ENCODE assay signal across 25 cellular contexts in genomic region chr11:61607426-61607825, GRCh38.
"Had no signal": no experiment of that assay in that cellular context is flagged by ENCODE, and none has a peak within 500 bp of the region (broad histone marks: within the 10 kb centered on the region; RNA-seq: fewer than 3 reads in every experiment).

No MANE protein-coding gene starts in this region.

- H3K27ac ChIP-seq: neural progenitor cell, parathyroid adenoma, right atrium auricular region, thoracic aorta, tibial nerve, vagina had no signal

- ATAC-seq: effector memory CD8-positive, alpha-beta T cell; left lobe of liver; naive thymus-derived CD4-positive, alpha-beta T cell; sciatic nerve; stimulated activated effector memory CD8-positive, alpha-beta T cell treated with anti-CD3 and anti-CD28 coated beads, Interleukin-12 subunit alpha, Interleukin-12 subunit beta, amount 100 ng/mL, for 72 hours; stimulated activated naive CD8-positive, alpha-beta T cell treated with anti-CD3 and anti-CD28 coated beads, Interleukin-15, Interleukin-2, amounts not matched to agents 100 U/mL and 50 U/mL, for 24 hours had no signal

- H3K9me3 ChIP-seq: esophagus squamous epithelium, right atrium auricular region, thoracic aorta, vagina had no signal

- H3K4me3 ChIP-seq: esophagus squamous epithelium, neural progenitor cell, right atrium auricular region, smooth muscle cell, thoracic aorta, tibial nerve, vagina had no signal

- H3K4me3 Mint-ChIP-seq: effector memory CD8-positive, alpha-beta T cell; naive thymus-derived CD4-positive, alpha-beta T cell; nephron; neural progenitor cell; stimulated activated effector memory CD8-positive, alpha-beta T cell treated with anti-CD3 and anti-CD28 coated beads, Interleukin-12 subunit alpha, Interleukin-12 subunit beta, amount 100 ng/mL, for 72 hours had no signal

- H3K36me3 ChIP-seq: esophagus squamous epithelium, neural progenitor cell, right atrium auricular region, thoracic aorta, tibial nerve, vagina had no signal

- H3K36me3 Mint-ChIP-seq: naive thymus-derived CD4-positive, alpha-beta T cell; neural progenitor cell; stimulated activated effector memory CD8-positive, alpha-beta T cell treated with anti-CD3 and anti-CD28 coated beads, Interleukin-12 subunit alpha, Interleukin-12 subunit beta, amount 100 ng/mL, for 72 hours had no signal

- DNase-seq: cortex of kidney; effector memory CD8-positive, alpha-beta T cell; erythroblast; esophagus squamous epithelium; head of caudate nucleus; mesenchymal stem cell; midbrain; naive thymus-derived CD4-positive, alpha-beta T cell; stimulated activated CD4-positive, alpha-beta T cell treated with anti-CD3 and anti-CD28 coated beads, Interleukin-12 subunit alpha, Interleukin-12 subunit beta, amount 100 ng/mL, for 4 hours; stimulated activated CD4-positive, alpha-beta T cell treated with anti-CD3 and anti-CD28 coated beads, Interleukin-1b, Interleukin-23, amount 100 ng/mL, for 48 hours; stimulated activated CD4-positive, alpha-beta T cell treated with anti-CD3 and anti-CD28 coated beads, Interleukin-4, amount 100 ng/mL, for 24 hours; stimulated activated naive CD8-positive, alpha-beta T cell treated with anti-CD3 and anti-CD28 coated beads, Interleukin-15, Interleukin-2, amounts not matched to agents 100 U/mL and 50 U/mL, for 24 hours; substantia nigra had no signal

- H3K27me3 ChIP-seq: neural progenitor cell, right atrium auricular region, vagina had no signal

- H3K4me1 ChIP-seq: parathyroid adenoma had no signal

- H3K9me3 Mint-ChIP-seq: effector memory CD8-positive, alpha-beta T cell; nephron; neural progenitor cell; stimulated activated effector memory CD8-positive, alpha-beta T cell treated with anti-CD3 and anti-CD28 coated beads, Interleukin-12 subunit alpha, Interleukin-12 subunit beta, amount 100 ng/mL, for 72 hours had no signal

- H3K27ac Mint-ChIP-seq: effector memory CD8-positive, alpha-beta T cell; naive thymus-derived CD4-positive, alpha-beta T cell; nephron; neural progenitor cell; progenitor cell of endocrine pancreas; stimulated activated effector memory CD8-positive, alpha-beta T cell treated with anti-CD3 and anti-CD28 coated beads, Interleukin-12 subunit alpha, Interleukin-12 subunit beta, amount 100 ng/mL, for 72 hours had no signal
